13 cellular contexts compared by ENCODE assay signal in genomic region chr12:8789341-8790013, GRCh38. TPM values are rescaled to one million over a fixed set of nuclear protein-coding genes. Genes with fewer than 3 reads are reported as not detected.
DNase-seq lines count a peak whose midpoint lies in the region; ATAC-seq and TF ChIP-seq lines count a peak whose summit lies in the region.
"Not testable (repeated sequence)": the region's sequence is repeated elsewhere in the genome, so short reads cannot be mapped to it uniquely, and the experiment has no call there.
"Had no signal": no experiment of that assay in that cellular context is flagged by ENCODE, and none has a peak within 500 bp of the region (broad histone marks: within the 10 kb centered on the region; RNA-seq: fewer than 3 reads in every experiment).

No MANE protein-coding gene starts in this region.

- H3K4me3 ChIP-seq in MG63 = peak overlapping the region; percentile 57
- peak overlapping the region; percentile 59 for H3K4me3 ChIP-seq in iPS-18c (ENCODE audit: insufficient read depth, low read depth, low read length)
- H3K4me3 ChIP-seq in trophoblast cell (ENCODE audit: low read depth, low read length) = not testable (repeated sequence)

- H3K4me1 ChIP-seq in ES-I3 (ENCODE audit: insufficient read depth, low read length); trophoblast cell (ENCODE audit: control insufficient read depth in 1 of 2, insufficient read depth in 2 of 2, low read length in 2 of 2): not testable (repeated sequence)

- H3K4me3 Mint-ChIP-seq in activated CD8-positive, alpha-beta T cell treated with anti-CD3 and anti-CD28 coated beads for 36 hours = peak overlapping the region; percentile 65
- peak overlapping the region; percentile 70 for H3K4me3 Mint-ChIP-seq in activated naive CD8-positive, alpha-beta T cell treated with anti-CD3 and anti-CD28 coated beads, Interleukin-2, amount 10 ng/mL, durations not matched to agents 7 days and 5 days
- peak overlapping the region; percentile 92 for H3K4me3 Mint-ChIP-seq in endothelial cell (ENCODE audit: unreplicated experiment)
- peak overlapping the region in 6 of 10 donors; percentile 27 to 84 (median 67) for H3K4me3 Mint-ChIP-seq in naive thymus-derived CD8-positive, alpha-beta T cell

- not testable (repeated sequence) for H3K36me3 Mint-ChIP-seq in activated CD8-positive, alpha-beta T cell treated with anti-CD3 and anti-CD28 coated beads for 36 hours (ENCODE audit: low read depth); activated naive CD8-positive, alpha-beta T cell treated with anti-CD3 and anti-CD28 coated beads, Interleukin-2, amount 10 ng/mL, durations not matched to agents 7 days and 5 days; naive thymus-derived CD8-positive, alpha-beta T cell
- peaks cover 22% of the 10 kb centered on the region for H3K36me3 Mint-ChIP-seq in endothelial cell (ENCODE audit: low read depth, unreplicated experiment)

- not testable (repeated sequence) for H3K27me3 ChIP-seq in MG63; trophoblast cell (ENCODE audit: insufficient read depth, low read length)

- peak overlapping the region; percentile 61 for H3K9ac ChIP-seq in ES-I3 (ENCODE audit: low read depth, low read length)
- not testable (repeated sequence) for H3K9ac ChIP-seq in trophoblast cell (ENCODE audit: low read length)

- not testable (repeated sequence) for H2AK5ac ChIP-seq in trophoblast cell (ENCODE audit: low read length)

- peaks cover 16% of the 10 kb centered on the region for H3K9me3 ChIP-seq in ES-I3 (ENCODE audit: control insufficient read depth, insufficient read depth, low read length)
- not testable (repeated sequence) for H3K9me3 ChIP-seq in MG63; iPS-18c (ENCODE audit: control insufficient read depth, insufficient read depth, low read length); trophoblast cell (ENCODE audit: insufficient read depth, low read depth, low read length)

- H4K12ac ChIP-seq in trophoblast cell (ENCODE audit: low read depth, low read length) = not testable (repeated sequence)

- not testable (repeated sequence) for H2BK120ac ChIP-seq in trophoblast cell (ENCODE audit: insufficient read depth, low read length, poor library complexity)

- H3K23ac ChIP-seq in trophoblast cell (ENCODE audit: low read length) = not testable (repeated sequence)

- H3K4me1 Mint-ChIP-seq in activated CD8-positive, alpha-beta T cell treated with anti-CD3 and anti-CD28 coated beads for 36 hours (ENCODE audit: low read depth); activated naive CD8-positive, alpha-beta T cell treated with anti-CD3 and anti-CD28 coated beads, Interleukin-2, amount 10 ng/mL, durations not matched to agents 7 days and 5 days; naive thymus-derived CD8-positive, alpha-beta T cell: not testable (repeated sequence)
- H3K4me1 Mint-ChIP-seq in endothelial cell (ENCODE audit: unreplicated experiment) = peaks cover 15% of the 10 kb centered on the region

- not testable (repeated sequence) for H3K79me2 ChIP-seq in trophoblast cell (ENCODE audit: control insufficient read depth, insufficient read depth, low read length, poor library complexity)

- POLR2A ChIA-PET in activated CD8-positive, alpha-beta T cell treated with anti-CD3 and anti-CD28 coated beads for 36 hours (lab: Charles Lee); activated naive CD8-positive, alpha-beta T cell treated with anti-CD3 and anti-CD28 coated beads, Interleukin-2, amount 10 ng/mL, durations not matched to agents 7 days and 5 days (lab: Charles Lee); naive thymus-derived CD8-positive, alpha-beta T cell (lab: Charles Lee): not testable (repeated sequence)

- H3K36me3 ChIP-seq in ES-I3 (ENCODE audit: insufficient read depth, low read length) = peaks cover 19% of the 10 kb centered on the region
- not testable (repeated sequence) for H3K36me3 ChIP-seq in MG63; trophoblast cell (ENCODE audit: control insufficient read depth in 1 of 2, insufficient read depth in 2 of 2, low read length in 2 of 2)

- H3K4ac ChIP-seq in trophoblast cell (ENCODE audit: low read depth, low read length) = peak overlapping the region; percentile 82

- H2BK5ac ChIP-seq in trophoblast cell (ENCODE audit: low read depth, low read length, poor library complexity) = not testable (repeated sequence)

- not testable (repeated sequence) for H3K27ac Mint-ChIP-seq in activated CD8-positive, alpha-beta T cell treated with anti-CD3 and anti-CD28 coated beads for 36 hours; activated naive CD8-positive, alpha-beta T cell treated with anti-CD3 and anti-CD28 coated beads, Interleukin-2, amount 10 ng/mL, durations not matched to agents 7 days and 5 days; endothelial cell (ENCODE audit: unreplicated experiment)
- peak overlapping the region in 1 of 10 donors; percentile 21 for H3K27ac Mint-ChIP-seq in naive thymus-derived CD8-positive, alpha-beta T cell

- H3K14ac ChIP-seq in trophoblast cell (ENCODE audit: low read length) = not testable (repeated sequence)

- TF ChIP-seq CTCF in activated CD8-positive, alpha-beta T cell treated with anti-CD3 and anti-CD28 coated beads for 36 hours (IDR thresholded peaks at IDR 0.05); endothelial cell (IDR thresholded peaks at IDR 0.05; ENCODE audit: unreplicated experiment): not testable (repeated sequence)

- not testable (repeated sequence) for H4K91ac ChIP-seq in trophoblast cell (ENCODE audit: low read depth, low read length)

- not testable (repeated sequence) for H3K79me1 ChIP-seq in trophoblast cell (ENCODE audit: low read length)

- peak overlapping the region; percentile 79 for H3K4me2 ChIP-seq in trophoblast cell (ENCODE audit: low read length)

- WGBS in trophoblast cell (ENCODE audit: extremely low coverage, insufficient coverage, insufficient read length) = no CpG with 5 or more reads among the region's 13 CpGs

- H3K27me3 Mint-ChIP-seq in activated CD8-positive, alpha-beta T cell treated with anti-CD3 and anti-CD28 coated beads for 36 hours; activated naive CD8-positive, alpha-beta T cell treated with anti-CD3 and anti-CD28 coated beads, Interleukin-2, amount 10 ng/mL, durations not matched to agents 7 days and 5 days; endothelial cell (ENCODE audit: unreplicated experiment); naive thymus-derived CD8-positive, alpha-beta T cell: not testable (repeated sequence)

- intact Hi-C loops in activated CD8-positive, alpha-beta T cell treated with anti-CD3 and anti-CD28 coated beads for 36 hours (cut with micrococcal nuclease) = not testable (repeated sequence)

- not testable (repeated sequence) for H3K9me3 Mint-ChIP-seq in activated CD8-positive, alpha-beta T cell treated with anti-CD3 and anti-CD28 coated beads for 36 hours; activated naive CD8-positive, alpha-beta T cell treated with anti-CD3 and anti-CD28 coated beads, Interleukin-2, amount 10 ng/mL, durations not matched to agents 7 days and 5 days; endothelial cell (ENCODE audit: unreplicated experiment); naive thymus-derived CD8-positive, alpha-beta T cell

- not testable (repeated sequence) for H4K8ac ChIP-seq in trophoblast cell (ENCODE audit: low read depth, low read length)

- not testable (repeated sequence) for H3K27ac ChIP-seq in trophoblast cell (ENCODE audit: low read depth, low read length)

- H2BK12ac ChIP-seq in trophoblast cell (ENCODE audit: low read length) = not testable (repeated sequence)

- DNase-seq in MG63; activated CD8-positive, alpha-beta T cell treated with anti-CD3 and anti-CD28 coated beads for 36 hours; activated naive CD8-positive, alpha-beta T cell treated with anti-CD3 and anti-CD28 coated beads, Interleukin-2, amount 10 ng/mL, durations not matched to agents 7 days and 5 days; endothelial cell (ENCODE audit: low spot score); naive thymus-derived CD8-positive, alpha-beta T cell; trophoblast cell: not testable (repeated sequence)

- CTCF ChIA-PET in activated CD8-positive, alpha-beta T cell treated with anti-CD3 and anti-CD28 coated beads for 36 hours (lab: Charles Lee) = not testable (repeated sequence)

- not testable (repeated sequence) for ATAC-seq in activated CD8-positive, alpha-beta T cell treated with anti-CD3 and anti-CD28 coated beads for 36 hours; activated naive CD8-positive, alpha-beta T cell treated with anti-CD3 and anti-CD28 coated beads, Interleukin-2, amount 10 ng/mL, durations not matched to agents 7 days and 5 days (ENCODE audit: low read depth); naive thymus-derived CD8-positive, alpha-beta T cell

- H2AFZ ChIP-seq in trophoblast cell (ENCODE audit: insufficient read depth, low read length, poor library complexity) = not testable (repeated sequence)

- not testable (repeated sequence) for H3K18ac ChIP-seq in trophoblast cell (ENCODE audit: low read length)

RNA-seq across cellular contexts. Expression of gene A2ML1, which starts 32.9 kb away (rescaled TPM):
- not detected in 2 replicates for total RNA-seq in MG63 (2014; rRNA removed; shearing (Covaris generic); ENCODE audit: low replicate concordance)
- total RNA-seq in activated CD8-positive, alpha-beta T cell treated with anti-CD3 and anti-CD28 coated beads for 36 hours = not detected
- not detected for total RNA-seq in activated naive CD8-positive, alpha-beta T cell treated with anti-CD3 and anti-CD28 coated beads, Interleukin-2, amount 10 ng/mL, durations not matched to agents 7 days and 5 days
- total RNA-seq in endothelial cell (ENCODE audit: unreplicated experiment) = not detected
- total RNA-seq in naive thymus-derived CD8-positive, alpha-beta T cell = not detected
- polyA plus RNA-seq in naive thymus-derived CD8-positive, alpha-beta T cell = not detected
- polyA plus RNA-seq in trophoblast cell (2013) = 2.9 and 3.1 TPM in 2 replicates
- total RNA-seq: A172; CD8-positive, alpha-beta T cell; G401 had no signal
- polyA plus RNA-seq: BJ, IgD-negative memory B cell had no signal
